In the genomic region with DNA sequence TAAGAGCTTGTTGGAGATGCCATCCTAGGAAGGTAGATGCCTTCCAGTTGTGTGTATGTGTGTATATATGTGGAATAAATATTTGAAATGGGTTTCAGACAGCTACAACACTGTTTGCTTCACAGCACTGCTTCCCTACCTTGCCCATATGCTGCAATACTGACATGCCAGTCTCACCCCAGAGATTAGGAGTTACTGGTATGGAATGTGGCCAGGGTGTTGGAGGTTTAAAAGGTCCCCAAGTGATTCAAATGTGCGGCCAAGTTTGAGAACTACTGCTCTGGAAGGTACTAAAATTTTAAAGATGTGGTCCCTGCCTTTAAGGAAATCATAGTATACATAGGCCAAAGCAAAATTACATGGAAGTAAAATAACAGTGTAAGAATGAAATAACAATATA, we compare ENCODE assay signal across 1 cellular context.
TF ChIP-seq lines count a peak whose summit lies in the region.

No MANE protein-coding gene starts in this region.

TF ChIP-seq in WTC11, 78 proteins besides CTCF, POLR2A, EP300 and RAD21 (continued from another document):
- TF ChIP-seq, protein P1, sequence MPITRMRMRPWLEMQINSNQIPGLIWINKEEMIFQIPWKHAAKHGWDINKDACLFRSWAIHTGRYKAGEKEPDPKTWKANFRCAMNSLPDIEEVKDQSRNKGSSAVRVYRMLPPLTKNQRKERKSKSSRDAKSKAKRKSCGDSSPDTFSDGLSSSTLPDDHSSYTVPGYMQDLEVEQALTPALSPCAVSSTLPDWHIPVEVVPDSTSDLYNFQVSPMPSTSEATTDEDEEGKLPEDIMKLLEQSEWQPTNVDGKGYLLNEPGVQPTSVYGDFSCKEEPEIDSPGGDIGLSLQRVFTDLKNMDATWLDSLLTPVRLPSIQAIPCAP (CRISPR knock-in tag; IDR thresholded peaks at IDR 0.05) = no peak
- TF ChIP-seq ZNF396 (CRISPR knock-in tag; IDR thresholded peaks at IDR 0.05; ENCODE audit: borderline replicate concordance) (no peak), PRRX2 (CRISPR knock-in tag; IDR thresholded peaks at IDR 0.05) (no peak), ZBTB21 (CRISPR knock-in tag; IDR thresholded peaks at IDR 0.05; ENCODE audit: borderline replicate concordance) (no peak), NR3C1 (CRISPR knock-in tag; conservative IDR thresholded peaks at IDR 0.05; ENCODE audit: low read depth) (no peak), NFE2L1 (CRISPR knock-in tag; IDR thresholded peaks at IDR 0.05) (no peak)
- TF ChIP-seq, protein P2, sequence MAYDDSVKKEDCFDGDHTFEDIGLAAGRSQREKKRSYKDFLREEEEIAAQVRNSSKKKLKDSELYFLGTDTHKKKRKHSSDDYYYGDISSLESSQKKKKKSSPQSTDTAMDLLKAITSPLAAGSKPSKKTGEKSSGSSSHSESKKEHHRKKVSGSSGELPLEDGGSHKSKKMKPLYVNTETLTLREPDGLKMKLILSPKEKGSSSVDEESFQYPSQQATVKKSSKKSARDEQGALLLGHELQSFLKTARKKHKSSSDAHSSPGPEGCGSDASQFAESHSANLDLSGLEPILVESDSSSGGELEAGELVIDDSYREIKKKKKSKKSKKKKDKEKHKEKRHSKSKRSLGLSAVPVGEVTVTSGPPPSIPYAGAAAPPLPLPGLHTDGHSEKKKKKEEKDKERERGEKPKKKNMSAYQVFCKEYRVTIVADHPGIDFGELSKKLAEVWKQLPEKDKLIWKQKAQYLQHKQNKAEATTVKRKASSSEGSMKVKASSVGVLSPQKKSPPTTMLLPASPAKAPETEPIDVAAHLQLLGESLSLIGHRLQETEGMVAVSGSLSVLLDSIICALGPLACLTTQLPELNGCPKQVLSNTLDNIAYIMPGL (CRISPR knock-in tag; IDR thresholded peaks at IDR 0.05) = no peak
- TF ChIP-seq, protein P3, sequence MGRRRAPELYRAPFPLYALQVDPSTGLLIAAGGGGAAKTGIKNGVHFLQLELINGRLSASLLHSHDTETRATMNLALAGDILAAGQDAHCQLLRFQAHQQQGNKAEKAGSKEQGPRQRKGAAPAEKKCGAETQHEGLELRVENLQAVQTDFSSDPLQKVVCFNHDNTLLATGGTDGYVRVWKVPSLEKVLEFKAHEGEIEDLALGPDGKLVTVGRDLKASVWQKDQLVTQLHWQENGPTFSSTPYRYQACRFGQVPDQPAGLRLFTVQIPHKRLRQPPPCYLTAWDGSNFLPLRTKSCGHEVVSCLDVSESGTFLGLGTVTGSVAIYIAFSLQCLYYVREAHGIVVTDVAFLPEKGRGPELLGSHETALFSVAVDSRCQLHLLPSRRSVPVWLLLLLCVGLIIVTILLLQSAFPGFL (CRISPR knock-in tag; IDR thresholded peaks at IDR 0.05; ENCODE audit: borderline replicate concordance) = no peak
